27 cellular contexts compared by ENCODE assay signal in the genomic region with DNA sequence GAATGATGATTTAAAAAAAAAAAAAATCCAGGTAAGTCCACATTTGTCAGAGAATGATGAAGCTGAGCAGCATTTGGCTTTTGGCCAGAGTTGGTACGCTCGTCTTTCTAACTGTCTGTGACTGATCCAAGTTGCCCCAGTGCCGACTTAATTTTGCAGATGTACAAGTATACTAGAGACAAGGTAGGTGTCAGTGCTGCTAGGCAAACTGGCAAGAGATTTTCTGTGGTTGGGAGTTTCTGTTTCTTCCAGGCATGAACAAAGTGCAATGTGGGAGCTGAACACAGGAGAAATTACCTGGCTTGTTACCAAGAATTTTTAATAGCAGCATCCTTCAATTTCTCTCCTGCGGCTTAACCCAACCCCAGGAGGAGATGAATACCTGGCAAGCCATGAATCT.
DNase-seq lines count a peak whose midpoint lies in the region; ATAC-seq, FAIRE-seq and TF ChIP-seq lines count a peak whose summit lies in the region.
"Had no signal": no experiment of that assay in that cellular context is flagged by ENCODE, and none has a peak within 500 bp of the region (broad histone marks: within the 10 kb centered on the region; RNA-seq: fewer than 3 reads in every experiment).

No MANE protein-coding gene starts in this region.

- H3K4me3 Mint-ChIP-seq in naive thymus-derived CD4-positive, alpha-beta T cell = no peak overlapping the region
- H3K4me3 Mint-ChIP-seq: CD14-positive monocyte; CD8-positive, alpha-beta memory T cell; T-helper 1 cell treated with Interleukin-12 subunit alpha and Interleukin-12 subunit beta and Interleukin-4 antibody, amounts not matched to agents 30 μg/mL and 1 μg/mL, for 36 hours had no signal

- H3K4me3 ChIP-seq in small intestine (ENCODE audit: low read depth in 1 of 2, low read length in 2 of 2) (no peak overlapping the region), A673 (ENCODE audit: low read depth, low read length, poor library complexity, severe bottlenecking) (no peak overlapping the region)
- no peak overlapping the region for H3K4me3 ChIP-seq in naive thymus-derived CD4-positive, alpha-beta T cell (ENCODE audit: low read length)
- H3K4me3 ChIP-seq: GM12878 had no signal

- H3K27ac ChIP-seq in small intestine (ENCODE audit: low read depth in 1 of 2, low read length in 1 of 2) (no peak overlapping the region), A673 (ENCODE audit: low read depth, low read length, poor library complexity, severe bottlenecking) (no peak overlapping the region)
- H3K27ac ChIP-seq in naive thymus-derived CD4-positive, alpha-beta T cell (ENCODE audit: low read depth, low read length) = no peak overlapping the region

- FAIRE-seq in small intestine (lab: Jason Lieb, UNC) = no peak
- FAIRE-seq: G401.6, GM12878 had no signal

- no peak for ATAC-seq in naive thymus-derived CD4-positive, alpha-beta T cell
- ATAC-seq: GM12878, HCT116, PC-3 had no signal

- H3K9me3 Mint-ChIP-seq in naive thymus-derived CD4-positive, alpha-beta T cell = peaks cover 0 to 3% (median 0%) of the 10 kb centered on the region in 11 donors
- H3K9me3 Mint-ChIP-seq: T-helper 1 cell treated with Interleukin-12 subunit alpha and Interleukin-12 subunit beta and Interleukin-4 antibody, amounts not matched to agents 30 μg/mL and 1 μg/mL, for 36 hours had no signal

- H3K27me3 ChIP-seq in small intestine (ENCODE audit: control insufficient read depth in 2 of 2, insufficient read depth in 2 of 2, low read length in 2 of 2) (no peaks in the 10 kb centered on the region), A673 (replicated peaks; ENCODE audit: insufficient read depth, low read depth, low read length, poor library complexity) (peaks cover 22% of the 10 kb centered on the region)
- H3K27me3 ChIP-seq in naive thymus-derived CD4-positive, alpha-beta T cell (ENCODE audit: control insufficient read depth in 2 of 2, insufficient read depth in 2 of 2, low read length in 2 of 2) = no peaks in the 10 kb centered on the region
- H3K27me3 ChIP-seq: BE2C had no signal

- 13 to 54% (median 33%) methylated on average over 4 of the region's 4 CpGs for WGBS in small intestine, 3 donors

- peaks cover 8 to 38% (median 23%) of the 10 kb centered on the region in 5 donors for H3K27me3 Mint-ChIP-seq in naive thymus-derived CD4-positive, alpha-beta T cell

- no peaks in the 10 kb centered on the region for H3K4me1 Mint-ChIP-seq in naive thymus-derived CD4-positive, alpha-beta T cell
- H3K4me1 Mint-ChIP-seq: CD14-positive monocyte; CD8-positive, alpha-beta memory T cell had no signal

- DNase-seq in DMS79 (lab: John Stamatoyannopoulos, UW) (peak; percentile 15), G401 (ENCODE audit: low spot score) (peak; percentile 12), cerebellar cortex (ENCODE audit: low spot score) (peak; percentile 6), small intestine (peak; percentile 66), NCI-H1092 treated with DMSO at 0.1 percent for 48 hours (lab: John Stamatoyannopoulos, UW) (no peak), A673 (ENCODE audit: low spot score) (no peak)
- no peak for DNase-seq in naive thymus-derived CD4-positive, alpha-beta T cell
- DNase-seq: BE2C; Calu3; CD8-positive, alpha-beta memory T cell; IMR-90; KG1; MM.1S; NCI-H1436; NCI-H187; NCI-H2081 treated with DMSO at 0.1 percent for 48 hours; NCI-H2171 treated with DMSO at 0.1 percent for 48 hours; NCI-H526 treated with DMSO at 0.1 percent for 48 hours; NK-92 treated with Interleukin-12 subunit alpha and Interleukin-12 subunit beta, amount 100 ng/mL, for 24 hours; PC-3; SK-N-SH; SW 1271 had no signal

- no peak overlapping the region for H3K27ac Mint-ChIP-seq in naive thymus-derived CD4-positive, alpha-beta T cell
- H3K27ac Mint-ChIP-seq: CD14-positive monocyte; CD8-positive, alpha-beta memory T cell; T-helper 1 cell treated with Interleukin-12 subunit alpha and Interleukin-12 subunit beta and Interleukin-4 antibody, amounts not matched to agents 30 μg/mL and 1 μg/mL, for 36 hours had no signal

- intact Hi-C loops in naive thymus-derived CD4-positive, alpha-beta T cell (cut with micrococcal nuclease) = no loop called here
- intact Hi-C loops in A673 (cut with micrococcal nuclease; ENCODE audit: unreplicated experiment) = no loop called here

- H3K36me3 Mint-ChIP-seq in naive thymus-derived CD4-positive, alpha-beta T cell = no peaks in the 10 kb centered on the region
- H3K36me3 Mint-ChIP-seq: CD14-positive monocyte; CD8-positive, alpha-beta memory T cell had no signal

- no peak for TF ChIP-seq CTCF in A673 (conservative IDR thresholded peaks at IDR 0.05; ENCODE audit: low read depth, low read length)

- H3K9me3 ChIP-seq in small intestine (ENCODE audit: control insufficient read depth, low read depth) = no peaks in the 10 kb centered on the region
- H3K9me3 ChIP-seq in naive thymus-derived CD4-positive, alpha-beta T cell (ENCODE audit: control insufficient read depth in 2 of 3, low read length in 3 of 3) = no peaks in the 10 kb centered on the region
- H3K9me3 ChIP-seq in A673 (ENCODE audit: low read depth, low read length, poor library complexity, severe bottlenecking) = no peaks in the 10 kb centered on the region
- H3K9me3 ChIP-seq: BE2C, SK-N-SH had no signal

- CTCF ChIA-PET in naive thymus-derived CD4-positive, alpha-beta T cell (lab: Charles Lee) = no interaction called here
- CTCF ChIA-PET in A673 (lab: Charles Lee) = interaction anchor here (0.7 kb wide), 1 partner anchor 34 kb away, joined by 3 read pairs; no protein-coding TSS in a partner anchor

- no peaks in the 10 kb centered on the region for H3K36me3 ChIP-seq in small intestine (ENCODE audit: control insufficient read depth in 2 of 2, insufficient read depth in 2 of 2, low read length in 2 of 2)
- no peaks in the 10 kb centered on the region for H3K36me3 ChIP-seq in naive thymus-derived CD4-positive, alpha-beta T cell (ENCODE audit: control insufficient read depth in 2 of 3, insufficient read depth in 3 of 3, low read length in 3 of 3)
- H3K36me3 ChIP-seq in A673 (ENCODE audit: insufficient read depth, low read length, poor library complexity, severe bottlenecking) = no peaks in the 10 kb centered on the region
- H3K36me3 ChIP-seq: BE2C had no signal

- no TSS peak for BruUV-seq in A673 (replicated peaks; lab: Mats Ljungman, UMichigan)

- in situ Hi-C loops in G401 (cut with HindIII; ENCODE audit: low sequenced_read_pairs) = no loop called here

- POLR2A ChIA-PET in naive thymus-derived CD4-positive, alpha-beta T cell (lab: Charles Lee) = no interaction called here
- POLR2A ChIA-PET in A673 (lab: Charles Lee; ENCODE audit: low non-redundant PET) = no interaction called here

- peaks cover 0 to 8% of the 10 kb centered on the region in 2 donors for H3K4me1 ChIP-seq in small intestine (ENCODE audit: control insufficient read depth in 2 of 2, insufficient read depth in 1 of 2, low read depth in 1 of 2, low read length in 1 of 2)
- H3K4me1 ChIP-seq in naive thymus-derived CD4-positive, alpha-beta T cell (ENCODE audit: control insufficient read depth in 2 of 2, insufficient read depth in 2 of 2, low read length in 2 of 2) = no peaks in the 10 kb centered on the region
- no peaks in the 10 kb centered on the region for H3K4me1 ChIP-seq in A673 (ENCODE audit: insufficient read depth, low read length, poor library complexity, severe bottlenecking)

Comparison
In these comparisons a context has a peak if more than half of its experiments do, and no peak if none do; other contexts are left out.
1. DNase-seq: peak in DMS79 (single experiment), G401 (single experiment), cerebellar cortex (single experiment) and small intestine (single experiment); none in NCI-H1092 treated with DMSO at 0.1 percent for 48 hours (single experiment), naive thymus-derived CD4-positive, alpha-beta T cell (0 of 9) and A673 (single experiment).